8 cellular contexts compared by ENCODE assay signal in the genomic region with DNA sequence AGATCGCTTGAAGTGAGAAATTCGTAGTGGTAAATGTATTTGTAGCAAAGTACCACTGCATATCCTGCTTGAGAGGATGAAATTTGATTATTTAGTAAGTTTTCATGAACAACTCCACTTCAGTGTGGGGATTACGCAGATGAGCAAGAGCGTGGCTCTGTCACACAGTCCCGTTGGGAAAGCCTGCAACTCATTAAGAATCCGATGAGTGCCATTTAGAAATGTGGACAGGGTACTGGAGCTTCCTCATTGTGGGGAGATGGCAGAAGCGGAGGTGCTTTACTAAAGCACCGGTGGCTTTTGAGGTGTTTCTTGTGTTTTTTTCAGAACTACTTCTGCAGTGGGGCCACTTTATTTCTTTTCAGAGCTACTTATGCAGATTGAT.
DNase-seq lines count a peak whose midpoint lies in the region; ATAC-seq and TF ChIP-seq lines count a peak whose summit lies in the region.

No MANE protein-coding gene starts in this region.

- peak; percentile 55 for DNase-seq in EH (ENCODE audit: low read depth)
- DNase-seq in HL-60 (ENCODE audit: low read depth in 1 of 2, low spot score in 1 of 2), result peak in 1 of 2 experiments; percentile 52
- DNase-seq in dedifferentiated amniotic fluid mesenchymal stem cell (ENCODE audit: extremely low spot score), result peak; percentile 19
- DNase-seq in skeletal muscle cell (ENCODE audit: low read depth), result no peak
- DNase-seq in activated effector memory CD4-positive, alpha-beta T cell treated with anti-CD3 and anti-CD28 coated beads, Interleukin-2, amount 50 U/mL, for 16 hours, result no peak

- no peak for TF ChIP-seq CTCF in HL-60 (IDR thresholded peaks at IDR 0.05; ENCODE audit: insufficient read depth, low read length)

- no peak overlapping the region for H3K27ac ChIP-seq in HL-60 (replicated peaks)

- H3K4me3 ChIP-seq in HL-60 (replicated peaks; ENCODE audit: insufficient read depth, low read length) (peak overlapping the region; percentile 75), skeletal muscle cell (ENCODE audit: low read depth, low read length) (peak overlapping the region; percentile 80)

- H3K27me3 ChIP-seq in HL-60 (ENCODE audit: insufficient read depth, poor library complexity, severe bottlenecking), result no peaks in the 10 kb centered on the region

- ATAC-seq in GM21367 (IDR thresholded peaks at IDR 0.05; ENCODE audit: unreplicated experiment), result peak; percentile 7
- no peak for ATAC-seq in HG03097 (IDR thresholded peaks at IDR 0.05; ENCODE audit: low FRiP score, unreplicated experiment)
- no peak for ATAC-seq in HG03457 (IDR thresholded peaks at IDR 0.05; ENCODE audit: unreplicated experiment)

Comparison
In these comparisons a context has a peak if more than half of its experiments do, and no peak if none do; other contexts are left out.
1. DNase-seq: peak in EH (single experiment) and dedifferentiated amniotic fluid mesenchymal stem cell (single experiment); none in skeletal muscle cell (single experiment) and activated effector memory CD4-positive, alpha-beta T cell treated with anti-CD3 and anti-CD28 coated beads, Interleukin-2, amount 50 U/mL, for 16 hours (single experiment).